32 cellular contexts compared by ENCODE assay signal in genomic region chrX:117522725-117523700, GRCh38.
"Had no signal": no experiment of that assay in that cellular context is flagged by ENCODE, and none has a peak within 500 bp of the region (broad histone marks: within the 10 kb centered on the region; RNA-seq: fewer than 3 reads in every experiment).

No MANE protein-coding gene starts in this region.

- H3K4me1 ChIP-seq: adrenal gland, esophagus muscularis mucosa, foreskin keratinocyte, gastrocnemius medialis, heart right ventricle had no signal

- H3K27ac ChIP-seq: adrenal gland, brain microvascular endothelial cell, esophagus muscularis mucosa, foreskin keratinocyte, gastrocnemius medialis, heart right ventricle, WERI-Rb-1 had no signal

- H3K4me3 ChIP-seq: adrenal gland, esophagus muscularis mucosa, gastrocnemius medialis, heart right ventricle had no signal

- H3K36me3 ChIP-seq: adrenal gland, brain microvascular endothelial cell, esophagus muscularis mucosa, gastrocnemius medialis, heart right ventricle, WERI-Rb-1 had no signal

- H3K27me3 ChIP-seq: adrenal gland, brain microvascular endothelial cell, esophagus muscularis mucosa, foreskin keratinocyte, gastrocnemius medialis, heart right ventricle had no signal

- DNase-seq: activated B cell treated with CpG ODN at 0.5 μM for 24 hours; activated CD4-positive, alpha-beta T cell treated with anti-CD3 and anti-CD28 coated beads for 48 hours; activated CD4-positive, alpha-beta T cell treated with anti-CD3 and anti-CD28 coated beads, Interleukin-2, amount 50 U/mL, for 1 hour; activated CD4-positive, alpha-beta T cell treated with anti-CD3 and anti-CD28 coated beads, Interleukin-2, amount 50 U/mL, for 48 hours; activated CD8-positive, alpha-beta memory T cell treated with anti-CD3 and anti-CD28 coated beads for 24 hours; activated CD8-positive, alpha-beta T cell treated with anti-CD3 and anti-CD28 coated beads for 36 hours; activated effector memory CD4-positive, alpha-beta T cell treated with anti-CD3 and anti-CD28 coated beads, Interleukin-2, amount 50 U/mL, for 16 hours; activated naive CD4-positive, alpha-beta T cell treated with anti-CD3 and anti-CD28 coated beads for 36 hours; activated naive CD8-positive, alpha-beta T cell treated with anti-CD3 and anti-CD28 coated beads for 36 hours; activated naive CD8-positive, alpha-beta T cell treated with anti-CD3 and anti-CD28 coated beads, Interleukin-2, amount 50 U/mL, for 24 hours; activated T-cell treated with anti-CD3 and anti-CD28 coated beads, Interleukin-2, amount 50 U/mL, for 4 hours; adrenal gland; amygdala; aorta; brain microvascular endothelial cell; caudate nucleus; cortex of kidney; dermis blood vessel endothelial cell; effector CD4-positive, alpha-beta T cell; effector memory CD8-positive, alpha-beta T cell; erythroblast; foreskin keratinocyte; gastrocnemius medialis; glutamatergic neuron; heart right ventricle; T-helper 1 cell; T-helper 17 cell; T1000; WERI-Rb-1 had no signal

- ATAC-seq: activated CD4-positive, CD25-positive, alpha-beta regulatory T cell treated with anti-CD3 and anti-CD28 coated beads, Interleukin-2, amount 50 U/mL, for 24 hours; activated CD8-positive, alpha-beta T cell treated with anti-CD3 and anti-CD28 coated beads for 36 hours; activated naive CD8-positive, alpha-beta T cell treated with anti-CD3 and anti-CD28 coated beads, Interleukin-2, amount 50 U/mL, for 24 hours; activated T-cell treated with anti-CD3 and anti-CD28 coated beads, Interleukin-2, amount 50 U/mL, for 4 hours; activated T-helper 17 cell treated with anti-CD3 and anti-CD28 coated beads, Interleukin-2, amount 50 U/mL, for 72 hours; effector memory CD8-positive, alpha-beta T cell; foreskin keratinocyte; gastrocnemius medialis; T-helper 17 cell had no signal

- H3K9me3 ChIP-seq: adrenal gland, esophagus muscularis mucosa, gastrocnemius medialis, heart right ventricle had no signal
